Comparison of ENCODE assay signal across 11 cellular contexts in genomic region chr2:136129601-136130000, GRCh38. TPM values are rescaled to one million over a fixed set of nuclear protein-coding genes. Genes with fewer than 3 reads are reported as not detected.
DNase-seq lines count a peak whose midpoint lies in the region; ATAC-seq and TF ChIP-seq lines count a peak whose summit lies in the region.
"Had no signal": no experiment of that assay in that cellular context is flagged by ENCODE, and none has a peak within 500 bp of the region (broad histone marks: within the 10 kb centered on the region; RNA-seq: fewer than 3 reads in every experiment).

No MANE protein-coding gene starts in this region.

- no peak overlapping the region for H3K18ac ChIP-seq in mesendoderm (ENCODE audit: low read length)

- no CpG with 5 or more reads among the region's 4 CpGs for WGBS in mesendoderm (ENCODE audit: extremely low coverage, insufficient coverage, low lambda C conversion rate)

- no peak for TF ChIP-seq CTCF in DND-41 (IDR thresholded peaks at IDR 0.05; ENCODE audit: borderline replicate concordance, extremely low read depth, low read length, poor library complexity, severe bottlenecking)

- H4K8ac ChIP-seq in mesendoderm (ENCODE audit: low read depth, low read length): no peak overlapping the region

- H3K27ac ChIP-seq in DND-41 (ENCODE audit: low read length) (peak overlapping the region; percentile 58), mesendoderm (ENCODE audit: low read depth, low read length) (no peak overlapping the region)
- H3K27ac ChIP-seq: suprapubic skin had no signal

- no peak overlapping the region for H4K5ac ChIP-seq in mesendoderm (ENCODE audit: low read length)

- no peak overlapping the region for H2AFZ ChIP-seq in DND-41 (ENCODE audit: low read depth, low read length)

- H2AK5ac ChIP-seq in mesendoderm (ENCODE audit: low read length): peak overlapping the region; percentile 37

- no peaks in the 10 kb centered on the region for H3K9me3 ChIP-seq in DND-41 (ENCODE audit: insufficient read depth, low read length, severe bottlenecking)
- H3K9me3 ChIP-seq: suprapubic skin had no signal

- no peak overlapping the region for H2BK120ac ChIP-seq in mesendoderm (ENCODE audit: low read depth, low read length)

- DNase-seq in CD1c-positive myeloid dendritic cell (ENCODE audit: extremely low spot score) (peak; percentile 50), DND-41 (peak; percentile 57), T-helper 9 cell (peak; percentile 26), mesendoderm (peak; percentile 9), NCI-H1436 (lab: John Stamatoyannopoulos, UW) (no peak)
- DNase-seq: activated effector memory CD4-positive, alpha-beta T cell treated with anti-CD3 and anti-CD28 coated beads, Interleukin-2, amount 50 U/mL, for 16 hours; midbrain; NCI-H446 had no signal

- H2BK5ac ChIP-seq in mesendoderm (ENCODE audit: low read length): no peak overlapping the region

- H3K4me2 ChIP-seq in DND-41 (ENCODE audit: insufficient read depth, low read length): peak overlapping the region; percentile 49
- no peak overlapping the region for H3K4me2 ChIP-seq in mesendoderm (ENCODE audit: low read length)

- H3K56ac ChIP-seq in mesendoderm (ENCODE audit: low read length): no peak overlapping the region

- ATAC-seq in DND-41 (ENCODE audit: insufficient read depth, low read depth) (peak; percentile 60), GM21723 (IDR thresholded peaks at IDR 0.05; ENCODE audit: unreplicated experiment) (no peak), GM19395 (IDR thresholded peaks at IDR 0.05; ENCODE audit: unreplicated experiment) (no peak)

- no peaks in the 10 kb centered on the region for H4K20me1 ChIP-seq in DND-41 (ENCODE audit: insufficient read depth, low read length)

- H3K4me3 ChIP-seq in DND-41 (ENCODE audit: low read depth in 1 of 2, low read length in 2 of 2) (no peak overlapping the region; a peak in 1 of 4 replicates), mesendoderm (ENCODE audit: low read length) (no peak overlapping the region)
- H3K4me3 ChIP-seq: suprapubic skin had no signal

- peak overlapping the region; percentile 29 for H3K9ac ChIP-seq in DND-41 (ENCODE audit: low read depth, low read length)
- no peak overlapping the region for H3K9ac ChIP-seq in mesendoderm (ENCODE audit: low read length)

- no peak overlapping the region for H2BK15ac ChIP-seq in mesendoderm (replicated peaks; ENCODE audit: low read depth)

- H3K27me3 ChIP-seq in DND-41 (ENCODE audit: insufficient read depth, low read length, poor library complexity) (no peaks in the 10 kb centered on the region), mesendoderm (ENCODE audit: insufficient read depth, low read length, poor library complexity) (no peaks in the 10 kb centered on the region)

- no peak overlapping the region for H3K4ac ChIP-seq in mesendoderm (ENCODE audit: low read depth, low read length)

- no peak overlapping the region for H3K23ac ChIP-seq in mesendoderm (ENCODE audit: low read length)

- H3K4me1 ChIP-seq in DND-41 (ENCODE audit: insufficient read depth, low read length) (peaks cover 100% of the 10 kb centered on the region), mesendoderm (ENCODE audit: control insufficient read depth, low read depth, low read length) (peaks cover 5% of the 10 kb centered on the region)
- H3K4me1 ChIP-seq: suprapubic skin had no signal

- no peaks in the 10 kb centered on the region for H3K79me1 ChIP-seq in mesendoderm (ENCODE audit: low read length)

- no peaks in the 10 kb centered on the region for H3K36me3 ChIP-seq in DND-41 (ENCODE audit: insufficient read depth, low read length)
- H3K36me3 ChIP-seq in mesendoderm (ENCODE audit: control insufficient read depth, insufficient read depth, low read length): no peaks in the 10 kb centered on the region
- H3K36me3 ChIP-seq: suprapubic skin had no signal

- H3K79me2 ChIP-seq in DND-41 (ENCODE audit: insufficient read depth, low read length): 0 out of 2 replicates have a peak, but pooled peaks cover 2% of the 10 kb centered on the region
- H3K79me2 ChIP-seq in mesendoderm (ENCODE audit: control insufficient read depth, insufficient read depth, low read length): no peaks in the 10 kb centered on the region

RNA-seq across cellular contexts. Expression of gene CXCR4, which starts 11.7 kb away (rescaled TPM):
- polyA plus RNA-seq in mesendoderm (2013, experiment 1 of 2): 1.7 TPM
- polyA plus RNA-seq in mesendoderm (2013, experiment 2 of 2): 1.9 TPM
